8 cellular contexts compared by ENCODE assay signal in genomic region chr1:158117854-158118691, GRCh38.
DNase-seq lines count a peak whose midpoint lies in the region; ATAC-seq and TF ChIP-seq lines count a peak whose summit lies in the region.

No MANE protein-coding gene starts in this region.

- 44 to 59% methylated on average over 12 to 22 of the region's 22 CpGs for WGBS in endodermal cell (ENCODE audit: insufficient coverage in 1 of 2, insufficient read length in 1 of 2), 2 experiments

- H3K27ac Mint-ChIP-seq in activated CD4-positive, alpha-beta T cell treated with anti-CD3 and anti-CD28 coated beads, Interleukin-2, amount 10 ng/mL, durations not matched to agents 24 days and 14 days = no peak overlapping the region
- H3K27ac Mint-ChIP-seq in endodermal cell = no peak overlapping the region

- no peaks in the 10 kb centered on the region for H3K9me3 Mint-ChIP-seq in activated CD4-positive, alpha-beta T cell treated with anti-CD3 and anti-CD28 coated beads, Interleukin-2, amount 10 ng/mL, durations not matched to agents 24 days and 14 days
- H3K9me3 Mint-ChIP-seq in endodermal cell = no peaks in the 10 kb centered on the region

- H3K36me3 Mint-ChIP-seq in activated CD4-positive, alpha-beta T cell treated with anti-CD3 and anti-CD28 coated beads, Interleukin-2, amount 10 ng/mL, durations not matched to agents 24 days and 14 days (ENCODE audit: low read depth) = no peaks in the 10 kb centered on the region
- no peaks in the 10 kb centered on the region for H3K36me3 Mint-ChIP-seq in endodermal cell (ENCODE audit: low read depth)

- H3K4me3 ChIP-seq in LNCaP clone FGC (ENCODE audit: low read depth, low read length) = no peak overlapping the region
- H3K4me3 ChIP-seq in endodermal cell (ENCODE audit: low read length) = no peak overlapping the region
- peak overlapping the region; percentile 34 to 59 for H3K4me3 ChIP-seq in muscle layer of duodenum (ENCODE audit: low read depth in 1 of 2, low read length in 2 of 2)
- H3K4me3 ChIP-seq in thoracic aorta = peak overlapping the region; percentile 60

- H3K9me3 ChIP-seq in endodermal cell (ENCODE audit: control insufficient read depth, low read length) (no peaks in the 10 kb centered on the region), muscle layer of duodenum (ENCODE audit: control insufficient read depth in 1 of 2, low read length in 2 of 2) (no peaks in the 10 kb centered on the region), thoracic aorta (no peaks in the 10 kb centered on the region)

- TF ChIP-seq CTCF in LNCaP clone FGC (IDR thresholded peaks at IDR 0.05; ENCODE audit: control insufficient read depth, extremely low read depth, insufficient read depth) (peak; percentile 31; the same call in 1 of the 2 replicates), endodermal cell (conservative IDR thresholded peaks at IDR 0.05) (peak; percentile 82), thoracic aorta (IDR thresholded peaks at IDR 0.05) (peak; percentile 62)

- intact Hi-C loops in activated CD4-positive, alpha-beta T cell treated with anti-CD3 and anti-CD28 coated beads, Interleukin-2, amount 10 ng/mL, durations not matched to agents 24 days and 14 days (cut with micrococcal nuclease) = no loop called here

- H3K36me3 ChIP-seq in endodermal cell (ENCODE audit: control insufficient read depth, insufficient read depth, low read length) (no peaks in the 10 kb centered on the region), muscle layer of duodenum (ENCODE audit: control insufficient read depth in 1 of 2, insufficient read depth in 2 of 2, low read length in 2 of 2) (no peaks in the 10 kb centered on the region), thoracic aorta (no peaks in the 10 kb centered on the region)

- peak overlapping the region; percentile 57 for H3K4me3 Mint-ChIP-seq in activated CD4-positive, alpha-beta T cell treated with anti-CD3 and anti-CD28 coated beads, Interleukin-2, amount 10 ng/mL, durations not matched to agents 24 days and 14 days
- H3K4me3 Mint-ChIP-seq in endodermal cell = peak overlapping the region; percentile 44

- no peak overlapping the region for H3K27ac ChIP-seq in endodermal cell (ENCODE audit: low read depth, low read length)
- no peak overlapping the region for H3K27ac ChIP-seq in muscle layer of duodenum (ENCODE audit: low read length)
- no peak overlapping the region for H3K27ac ChIP-seq in thoracic aorta

- H3K4me1 ChIP-seq in endodermal cell (ENCODE audit: control insufficient read depth, insufficient read depth, low read length) = peaks cover 2% of the 10 kb centered on the region
- peaks cover 3 to 14% of the 10 kb centered on the region in 2 donors for H3K4me1 ChIP-seq in muscle layer of duodenum (ENCODE audit: control insufficient read depth in 1 of 2, insufficient read depth in 2 of 2, low read length in 2 of 2)
- peaks cover 0 to 13% of the 10 kb centered on the region in 2 donors for H3K4me1 ChIP-seq in thoracic aorta (ENCODE audit: control insufficient read depth in 1 of 2, low read depth in 2 of 2)

- no peak for ATAC-seq in thoracic aorta (ENCODE audit: insufficient number of reproducible peaks, low FRiP score, low read depth)
- ATAC-seq in HG02885 (IDR thresholded peaks at IDR 0.05; ENCODE audit: poor library complexity, unreplicated experiment) = no peak

- H3K27me3 Mint-ChIP-seq in activated CD4-positive, alpha-beta T cell treated with anti-CD3 and anti-CD28 coated beads, Interleukin-2, amount 10 ng/mL, durations not matched to agents 24 days and 14 days = peaks cover 49% of the 10 kb centered on the region
- peaks cover 23% of the 10 kb centered on the region for H3K27me3 Mint-ChIP-seq in endodermal cell (ENCODE audit: insufficient read depth)

- peaks cover 13% of the 10 kb centered on the region for H3K4me1 Mint-ChIP-seq in activated CD4-positive, alpha-beta T cell treated with anti-CD3 and anti-CD28 coated beads, Interleukin-2, amount 10 ng/mL, durations not matched to agents 24 days and 14 days
- H3K4me1 Mint-ChIP-seq in endodermal cell = peaks cover 20% of the 10 kb centered on the region

- no peak overlapping the region for H3K9ac ChIP-seq in endodermal cell (ENCODE audit: extremely low read depth, low read length, poor library complexity, severe bottlenecking)

- H3K27me3 ChIP-seq in endodermal cell (ENCODE audit: control insufficient read depth, insufficient read depth, low read length, poor library complexity, severe bottlenecking) = peaks cover 19% of the 10 kb centered on the region
- H3K27me3 ChIP-seq in muscle layer of duodenum (ENCODE audit: low read depth, low read length) = peaks cover 16% of the 10 kb centered on the region
- no peaks in the 10 kb centered on the region for H3K27me3 ChIP-seq in thoracic aorta (replicated peaks; ENCODE audit: insufficient read depth)

- DNase-seq in DMS53 treated with DMSO at 0.1 percent for 48 hours (lab: John Stamatoyannopoulos, UW; ENCODE audit: unreplicated experiment) (peak; percentile 5), LNCaP clone FGC (ENCODE audit: low read depth) (no peak), endodermal cell (peak; percentile 93), thoracic aorta (ENCODE audit: low spot score) (no peak), LoVo (ENCODE audit: low spot score) (no peak)
- DNase-seq in activated CD4-positive, alpha-beta T cell treated with anti-CD3 and anti-CD28 coated beads, Interleukin-2, amount 10 ng/mL, durations not matched to agents 24 days and 14 days = peak; percentile 82

Comparison
In these comparisons a context has a peak if more than half of its experiments do, and no peak if none do; other contexts are left out.
1. DNase-seq: peak in DMS53 treated with DMSO at 0.1 percent for 48 hours (single experiment), activated CD4-positive, alpha-beta T cell treated with anti-CD3 and anti-CD28 coated beads, Interleukin-2, amount 10 ng/mL, durations not matched to agents 24 days and 14 days (single experiment) and endodermal cell (single experiment); none in LNCaP clone FGC (single experiment), thoracic aorta (single experiment) and LoVo (single experiment).
2. H3K4me3 ChIP-seq: peak in muscle layer of duodenum (2 of 2) and thoracic aorta (single experiment); none in LNCaP clone FGC (single experiment) and endodermal cell (single experiment).
3. CTCF ChIP-seq: peak in every context shown above with its lines; median percentile 82 in endodermal cell; 62 in thoracic aorta; 31 in LNCaP clone FGC.